ENCODE assay signal across 1 cellular context in genomic region chr3:108420926-108421325, GRCh38.
TF ChIP-seq lines count a peak whose summit lies in the region.

No MANE protein-coding gene starts in this region.

TF ChIP-seq in SK-N-SH, 30 proteins besides CTCF, POLR2A, EP300 and RAD21 (continued from another document):
- TF ChIP-seq ZBTB33 (IDR thresholded peaks at IDR 0.05; ENCODE audit: borderline replicate concordance, low read depth) (no peak), FOXJ3 (CRISPR knock-in tag; IDR thresholded peaks at IDR 0.05) (no peak), CHD2 (IDR thresholded peaks at IDR 0.05; ENCODE audit: low read length, partially characterized antibody) (no peak), EZH2phosphoT487 (IDR thresholded peaks at IDR 0.05; ENCODE audit: borderline replicate concordance, low read depth) (no peak), GATA2 (CRISPR knock-in tag; IDR thresholded peaks at IDR 0.05) (no peak), RXRA (IDR thresholded peaks at IDR 0.05; ENCODE audit: borderline replicate concordance, low read depth) (no peak), ELF1 (IDR thresholded peaks at IDR 0.05) (no peak), MXI1 (IDR thresholded peaks at IDR 0.05; ENCODE audit: low read depth, low read length) (no peak), TEAD4 (IDR thresholded peaks at IDR 0.05; ENCODE audit: borderline replicate concordance, insufficient read depth) (no peak), USF1 (IDR thresholded peaks at IDR 0.05; ENCODE audit: borderline replicate concordance, low read depth) (no peak), SIN3A (IDR thresholded peaks at IDR 0.05; ENCODE audit: borderline replicate concordance, low read depth, low read length) (no peak), FOXM1 (IDR thresholded peaks at IDR 0.05; ENCODE audit: low read depth) (no peak), POLR2AphosphoS5 (IDR thresholded peaks at IDR 0.05; ENCODE audit: low read depth, low read length) (no peak; the same call in 1 of the 2 replicates), IRF3 (IDR thresholded peaks at IDR 0.05; ENCODE audit: low read depth, low read length) (no peak), PBX3 (IDR thresholded peaks at IDR 0.05) (peak; percentile 24; the same call in 1 of the 2 replicates), REST (IDR thresholded peaks at IDR 0.05; ENCODE audit: low read depth, low read length) (no peak), MEF2A (IDR thresholded peaks at IDR 0.05; ENCODE audit: borderline replicate concordance, low read depth) (no peak), NRF1 (IDR thresholded peaks at IDR 0.05; ENCODE audit: low read depth, low read length) (no peak), MAX (IDR thresholded peaks at IDR 0.05; ENCODE audit: low read depth) (0 out of 2 replicates have a peak, but pooled peaks have one; percentile 34)
